Comparison of ENCODE assay signal across 2 cellular contexts in genomic region chr11:63769719-63770443, GRCh38.
TF ChIP-seq lines count a peak whose summit lies in the region.

No MANE protein-coding gene starts in this region.

TF ChIP-seq in H1, 55 proteins besides CTCF, POLR2A, EP300 and RAD21:
- TF ChIP-seq TAF1 (IDR thresholded peaks at IDR 0.05; ENCODE audit: low read depth, low read length) (no peak), SUZ12 (IDR thresholded peaks at IDR 0.05; ENCODE audit: low read length) (0 out of 2 replicates have a peak, but pooled peaks have one; percentile 27), MAFK (IDR thresholded peaks at IDR 0.05; ENCODE audit: low read depth, low read length) (no peak), BRCA1 (IDR thresholded peaks at IDR 0.05; ENCODE audit: low read depth, low read length) (no peak), MAX (IDR thresholded peaks at IDR 0.05) (peak; percentile 51; the same call in 1 of the 2 replicates)

TF ChIP-seq in neural cell, 6 proteins besides CTCF, POLR2A, EP300 and RAD21:
- TF ChIP-seq SMC3 (conservative IDR thresholded peaks at IDR 0.05; ENCODE audit: poor library complexity) (peak; percentile 32), MXI1 (conservative IDR thresholded peaks at IDR 0.05; ENCODE audit: poor library complexity, severe bottlenecking) (no peak), REST (IDR thresholded peaks at IDR 0.05; ENCODE audit: borderline replicate concordance) (no peak), TAF1 (IDR thresholded peaks at IDR 0.05; ENCODE audit: low read depth) (peak; percentile 17)
